In genomic region chr2:241702405-241703127, GRCh38 we compare ENCODE assay signal across 8 cellular contexts. TPM values are rescaled to one million over a fixed set of nuclear protein-coding genes. Genes with fewer than 3 reads are reported as not detected.
DNase-seq lines count a peak whose midpoint lies in the region; ATAC-seq and TF ChIP-seq lines count a peak whose summit lies in the region.

No MANE protein-coding gene starts in this region.

- H3K4me1 ChIP-seq in neuronal stem cell (ENCODE audit: control insufficient read depth in 2 of 2, insufficient read depth in 1 of 2, low read depth in 1 of 2, low read length in 2 of 2): peaks cover 5 to 7% of the 10 kb centered on the region in 2 donors

- no peaks in the 10 kb centered on the region for H3K27me3 ChIP-seq in neuronal stem cell (ENCODE audit: control insufficient read depth in 3 of 3, insufficient read depth in 3 of 3, low read depth in 1 of 3, low read length in 3 of 3)

- H2BK12ac ChIP-seq in neuronal stem cell (ENCODE audit: low read length): no peak overlapping the region

- peak overlapping the region; percentile 93 for H3K23ac ChIP-seq in neuronal stem cell (ENCODE audit: low read depth, low read length, poor library complexity)

- H3K27ac ChIP-seq in neuronal stem cell (replicated peaks; ENCODE audit: low read length): peak overlapping the region; percentile 68

- peaks cover 11% of the 10 kb centered on the region for H3K9me3 Mint-ChIP-seq in activated T-helper 2 cell treated with anti-CD3 and anti-CD28 coated beads, Interferon-gamma antibody, Interleukin-2, Interleukin-4, amounts not matched to agents 10 μg/mL and 5 μg/mL and 100 μg/mL, durations not matched to agents 14 hours and 24 hours and 36 hours

- ATAC-seq in GM21737 (IDR thresholded peaks at IDR 0.05; ENCODE audit: unreplicated experiment): peak; percentile 63

- H3K4me1 Mint-ChIP-seq in activated T-helper 2 cell treated with anti-CD3 and anti-CD28 coated beads, Interferon-gamma antibody, Interleukin-2, Interleukin-4, amounts not matched to agents 10 μg/mL and 5 μg/mL and 100 μg/mL, durations not matched to agents 14 hours and 24 hours and 36 hours (ENCODE audit: low read depth): peaks cover 13% of the 10 kb centered on the region

- TF ChIP-seq CTCF in foreskin fibroblast (IDR thresholded peaks at IDR 0.05; ENCODE audit: low read depth, low read length): peak; percentile 15

- peak; percentile 89 for DNase-seq in Daoy (ENCODE audit: low read depth)
- peak; percentile 86 for DNase-seq in KBM-7
- DNase-seq in RKO (ENCODE audit: low spot score): peak; percentile 86
- DNase-seq in activated T-helper 2 cell treated with anti-CD3 and anti-CD28 coated beads, Interferon-gamma antibody, Interleukin-2, Interleukin-4, amounts not matched to agents 10 μg/mL and 5 μg/mL and 100 μg/mL, durations not matched to agents 14 hours and 24 hours and 36 hours (ENCODE audit: low spot score): peak; percentile 81
- peak; percentile 71 to 91 for DNase-seq in foreskin fibroblast
- peak; percentile 87 for DNase-seq in neuronal stem cell (ENCODE audit: low spot score)
- DNase-seq in superior temporal gyrus (ENCODE audit: extremely low spot score): peak; percentile 71

- H3K4me3 ChIP-seq in foreskin fibroblast (ENCODE audit: low read depth in 1 of 2, low read length in 2 of 2): peak overlapping the region; percentile 78 to 86
- H3K4me3 ChIP-seq in neuronal stem cell (ENCODE audit: low read length in 2 of 2): peak overlapping the region; percentile 94 to 97

- H3K4me2 ChIP-seq in neuronal stem cell (ENCODE audit: insufficient read depth, low read length, poor library complexity, severe bottlenecking): peak overlapping the region; percentile 90

- no peak overlapping the region for H2BK5ac ChIP-seq in neuronal stem cell (ENCODE audit: low read length)

- no peak overlapping the region for H2AK5ac ChIP-seq in neuronal stem cell (ENCODE audit: low read depth, low read length)

- H3K27ac Mint-ChIP-seq in activated T-helper 2 cell treated with anti-CD3 and anti-CD28 coated beads, Interferon-gamma antibody, Interleukin-2, Interleukin-4, amounts not matched to agents 10 μg/mL and 5 μg/mL and 100 μg/mL, durations not matched to agents 14 hours and 24 hours and 36 hours: peak overlapping the region; percentile 59

- no CpG with 5 or more reads among the region's 62 CpGs for WGBS in neuronal stem cell (ENCODE audit: extremely low coverage in 2 of 2, insufficient read length in 2 of 2, insufficient replicate concordance in 1 of 2), 2 donors

- H4K8ac ChIP-seq in neuronal stem cell (ENCODE audit: low read depth, low read length): no peak overlapping the region

- no peak overlapping the region for H3K4ac ChIP-seq in neuronal stem cell (ENCODE audit: low read length)

- no peak overlapping the region for H4K91ac ChIP-seq in neuronal stem cell (ENCODE audit: low read depth, low read length, poor library complexity)

- peak overlapping the region; percentile 88 for H3K9ac ChIP-seq in neuronal stem cell (ENCODE audit: low read depth, low read length, poor library complexity)

- no peak overlapping the region for H2BK15ac ChIP-seq in neuronal stem cell (ENCODE audit: low read length)

- intact Hi-C loops in activated T-helper 2 cell treated with anti-CD3 and anti-CD28 coated beads, Interferon-gamma antibody, Interleukin-2, Interleukin-4, amounts not matched to agents 10 μg/mL and 5 μg/mL and 100 μg/mL, durations not matched to agents 14 hours and 24 hours and 36 hours (cut with micrococcal nuclease): loop anchor here (1.0 to 5.0 kb wide), 4 partner anchors 16 to 345 kb away; partner anchors contain the start of genes D2HGDH, DTYMK and FARP2

- in situ Hi-C loops in KBM-7 (cut with MboI; ENCODE audit: low pct_unique_long_range_greater_than_20kb, low sequenced_read_pairs): no loop called here

- peak overlapping the region; percentile 94 for H3K18ac ChIP-seq in neuronal stem cell (ENCODE audit: low read length)

- no peaks in the 10 kb centered on the region for H3K27me3 Mint-ChIP-seq in activated T-helper 2 cell treated with anti-CD3 and anti-CD28 coated beads, Interferon-gamma antibody, Interleukin-2, Interleukin-4, amounts not matched to agents 10 μg/mL and 5 μg/mL and 100 μg/mL, durations not matched to agents 14 hours and 24 hours and 36 hours (ENCODE audit: low read depth)

- H3K36me3 ChIP-seq in neuronal stem cell (replicated peaks in 1 of 2; ENCODE audit: control insufficient read depth in 2 of 2, insufficient read depth in 2 of 2, low read length in 2 of 2): peaks cover 15 to 35% of the 10 kb centered on the region in 2 donors

- peak overlapping the region; percentile 81 for H3K4me3 Mint-ChIP-seq in activated T-helper 2 cell treated with anti-CD3 and anti-CD28 coated beads, Interferon-gamma antibody, Interleukin-2, Interleukin-4, amounts not matched to agents 10 μg/mL and 5 μg/mL and 100 μg/mL, durations not matched to agents 14 hours and 24 hours and 36 hours (ENCODE audit: low read depth)

- H3K9me3 ChIP-seq in neuronal stem cell (replicated peaks in 1 of 2; ENCODE audit: control insufficient read depth in 2 of 2, insufficient read depth in 1 of 2, low read depth in 1 of 2, low read length in 2 of 2): peaks cover 7 to 18% of the 10 kb centered on the region in 2 donors

- H3K79me1 ChIP-seq in neuronal stem cell (ENCODE audit: low read depth, low read length): peaks cover 15% of the 10 kb centered on the region

- H3K14ac ChIP-seq in neuronal stem cell (ENCODE audit: low read length): no peak overlapping the region

- H2AFZ ChIP-seq in neuronal stem cell (ENCODE audit: low read length): peak overlapping the region; percentile 98

- H3K36me3 Mint-ChIP-seq in activated T-helper 2 cell treated with anti-CD3 and anti-CD28 coated beads, Interferon-gamma antibody, Interleukin-2, Interleukin-4, amounts not matched to agents 10 μg/mL and 5 μg/mL and 100 μg/mL, durations not matched to agents 14 hours and 24 hours and 36 hours (ENCODE audit: low read depth): peaks cover 48% of the 10 kb centered on the region

- H2BK120ac ChIP-seq in neuronal stem cell (ENCODE audit: low read depth, low read length): no peak overlapping the region

RNA-seq across cellular contexts. Expression of gene ING5, which starts 0.7 kb away (rescaled TPM):
- 12.0 and 21.0 TPM in 2 replicates for total RNA-seq in Daoy (2014; rRNA removed; shearing (Covaris generic))
- 49.4 and 56.4 TPM in 2 replicates for total RNA-seq in activated T-helper 2 cell treated with anti-CD3 and anti-CD28 coated beads, Interferon-gamma antibody, Interleukin-2, Interleukin-4, amounts not matched to agents 10 μg/mL and 5 μg/mL and 100 μg/mL, durations not matched to agents 14 hours and 24 hours and 36 hours
- 25.2 TPM for polyA plus RNA-seq in neuronal stem cell (2013, experiment 1 of 2)
- 27.0 TPM for polyA plus RNA-seq in neuronal stem cell (2013, experiment 2 of 2)

RNA-seq across cellular contexts. Expression of gene DTYMK, which starts 16.0 kb away (rescaled TPM):
- total RNA-seq in Daoy (2014; rRNA removed; shearing (Covaris generic)): 105 and 141 TPM in 2 replicates
- 95.9 and 98.2 TPM in 2 replicates for total RNA-seq in activated T-helper 2 cell treated with anti-CD3 and anti-CD28 coated beads, Interferon-gamma antibody, Interleukin-2, Interleukin-4, amounts not matched to agents 10 μg/mL and 5 μg/mL and 100 μg/mL, durations not matched to agents 14 hours and 24 hours and 36 hours
- 62.1 TPM for polyA plus RNA-seq in neuronal stem cell (2013, experiment 1 of 2)
- polyA plus RNA-seq in neuronal stem cell (2013, experiment 2 of 2): 62.7 TPM

RNA-seq across cellular contexts. Expression of gene D2HGDH, which starts 31.9 kb away (rescaled TPM):
- 3.2 and 3.7 TPM in 2 replicates for total RNA-seq in Daoy (2014; rRNA removed; shearing (Covaris generic))
- 36.5 and 39.9 TPM in 2 replicates for total RNA-seq in activated T-helper 2 cell treated with anti-CD3 and anti-CD28 coated beads, Interferon-gamma antibody, Interleukin-2, Interleukin-4, amounts not matched to agents 10 μg/mL and 5 μg/mL and 100 μg/mL, durations not matched to agents 14 hours and 24 hours and 36 hours
- 5.2 TPM for polyA plus RNA-seq in neuronal stem cell (2013, experiment 1 of 2)
- polyA plus RNA-seq in neuronal stem cell (2013, experiment 2 of 2): 5.3 TPM

Comparison
In these comparisons a context has a peak if more than half of its experiments do, and no peak if none do; other contexts are left out.
1. Peak in every context shown above with its lines: DNase-seq, ATAC-seq, H3K4me3 ChIP-seq and H3K27ac ChIP-seq.